8 cellular contexts compared by ENCODE assay signal in genomic region chr16:54936979-54937672, GRCh38. TPM values are rescaled to one million over a fixed set of nuclear protein-coding genes. Genes with fewer than 3 reads are reported as not detected.
A peak's percentile ranks its signal among the peaks of the same experiment; 100 is the strongest.
DNase-seq lines count a peak whose midpoint lies in the region; ATAC-seq and TF ChIP-seq lines count a peak whose summit lies in the region.

No MANE protein-coding gene starts in this region.

- no peak overlapping the region for H3K9ac ChIP-seq in BLaER1
- peak overlapping the region; percentile 32; the same call in 1 of the 2 replicates for H3K9ac ChIP-seq in KMS-11

- DNase-seq in effector memory CD4-positive, alpha-beta T cell = no peak
- DNase-seq in mucosa of descending colon (peak in 1 of 3 donors; percentile 34), activated gamma-delta T cell (lab: John Stamatoyannopoulos, UW) (no peak), posterior vena cava (ENCODE audit: low spot score) (no peak)
- no peak for DNase-seq in activated CD4-positive, CD25-positive, alpha-beta regulatory T cell (lab: John Stamatoyannopoulos, UW)

- H3K79me2 ChIP-seq in KMS-11 (ENCODE audit: insufficient read depth, low read depth) = peaks cover under 1% of the 10 kb centered on the region; the same call in 1 of the 2 replicates

- intact Hi-C loops in mucosa of descending colon (cut with DNase I, micrococcal nuclease) = no loop called here
- intact Hi-C loops in posterior vena cava (cut with DNase I) = no loop called here

- peak; percentile 56 for TF ChIP-seq CTCF in KMS-11 (conservative IDR thresholded peaks at IDR 0.05; ENCODE audit: low read depth, low read length)
- no peak for TF ChIP-seq CTCF in mucosa of descending colon (IDR thresholded peaks at IDR 0.05)

- H3K4me3 ChIP-seq in BLaER1 (peak overlapping the region; percentile 52), KMS-11 (IDR thresholded peaks at IDR 0.05; ENCODE audit: insufficient read depth, low read depth, low read length) (no peak overlapping the region), mucosa of descending colon (no peak overlapping the region)
- H3K4me3 ChIP-seq in effector memory CD4-positive, alpha-beta T cell (ENCODE audit: insufficient read depth, low read depth, low read length, poor library complexity, severe bottlenecking) = peak overlapping the region; percentile 35

- peak overlapping the region; percentile 41; the same call in 1 of the 2 replicates for H2AFZ ChIP-seq in KMS-11 (ENCODE audit: low read depth)

- H3K27me3 ChIP-seq in BLaER1 (peaks cover 99% of the 10 kb centered on the region), KMS-11 (ENCODE audit: insufficient read depth, low read depth) (no peaks in the 10 kb centered on the region)
- peaks cover 84% of the 10 kb centered on the region for H3K27me3 ChIP-seq in effector memory CD4-positive, alpha-beta T cell (replicated peaks; ENCODE audit: control insufficient read depth, insufficient read depth, low read length, poor library complexity, severe bottlenecking)

- no peaks in the 10 kb centered on the region for H3K36me3 ChIP-seq in BLaER1
- no peaks in the 10 kb centered on the region for H3K36me3 ChIP-seq in KMS-11 (ENCODE audit: insufficient read depth)
- no peaks in the 10 kb centered on the region for H3K36me3 ChIP-seq in effector memory CD4-positive, alpha-beta T cell (ENCODE audit: control insufficient read depth, insufficient read depth, low read length)
- H3K36me3 ChIP-seq in mucosa of descending colon (ENCODE audit: low read depth) = no peaks in the 10 kb centered on the region

- peaks cover 39% of the 10 kb centered on the region for H3K4me1 ChIP-seq in BLaER1
- no peaks in the 10 kb centered on the region for H3K4me1 ChIP-seq in KMS-11 (ENCODE audit: low read depth, poor library complexity, severe bottlenecking)
- H3K4me1 ChIP-seq in effector memory CD4-positive, alpha-beta T cell (ENCODE audit: control insufficient read depth, insufficient read depth, low read length, poor library complexity, severe bottlenecking) = peaks cover 18% of the 10 kb centered on the region
- peaks cover 18% of the 10 kb centered on the region for H3K4me1 ChIP-seq in mucosa of descending colon (ENCODE audit: low read depth)

- H4K20me1 ChIP-seq in BLaER1 = peaks cover 87% of the 10 kb centered on the region
- no peaks in the 10 kb centered on the region for H4K20me1 ChIP-seq in KMS-11 (ENCODE audit: insufficient read depth)

- H3K4me2 ChIP-seq in BLaER1 (peak overlapping the region; percentile 77), KMS-11 (peak overlapping the region; percentile 29; the same call in 1 of the 2 replicates)

- no peak overlapping the region for H3K27ac ChIP-seq in BLaER1
- peak overlapping the region; percentile 39; the same call in 1 of the 2 replicates for H3K27ac ChIP-seq in KMS-11
- H3K27ac ChIP-seq in effector memory CD4-positive, alpha-beta T cell (ENCODE audit: insufficient read depth, low read length, poor library complexity, severe bottlenecking) = no peak overlapping the region

- ATAC-seq in mucosa of descending colon (peak; percentile 57), HG03354 (IDR thresholded peaks at IDR 0.05; ENCODE audit: poor library complexity, severe bottlenecking, unreplicated experiment) (no peak)

- H3K9me3 ChIP-seq in BLaER1 (peaks cover 11% of the 10 kb centered on the region), mucosa of descending colon (no peaks in the 10 kb centered on the region)
- no peaks in the 10 kb centered on the region for H3K9me3 ChIP-seq in effector memory CD4-positive, alpha-beta T cell (ENCODE audit: control insufficient read depth, low read length)

RNA-seq across cellular contexts. Expression of gene IRX5, which starts 6.5 kb away (rescaled TPM):
- total RNA-seq in mucosa of descending colon (not detected), posterior vena cava (1 to 10 TPM in 1 of 2 donors, under 1 TPM in 1; 0.38 to 1.1 TPM)

Comparison
In these comparisons a context has a peak if more than half of its experiments do, and no peak if none do; other contexts are left out.
1. H3K4me3 ChIP-seq: peak in BLaER1 (single experiment) and effector memory CD4-positive, alpha-beta T cell (single experiment); none in KMS-11 (single experiment) and mucosa of descending colon (single experiment).